ENCODE assay signal across 8 cellular contexts in genomic region chr4:144646523-144647094, GRCh38. TPM values are rescaled to one million over a fixed set of nuclear protein-coding genes. Genes with fewer than 3 reads are reported as not detected.
DNase-seq lines count a peak whose midpoint lies in the region; ATAC-seq and TF ChIP-seq lines count a peak whose summit lies in the region.

No MANE protein-coding gene starts in this region.

- CTCF ChIA-PET in Calu3 (lab: Charles Lee) = no interaction called here
- CTCF ChIA-PET in HEK293T (lab: Yijun Ruan, JAX) = no interaction called here

- peaks cover 20% of the 10 kb centered on the region for H3K4me1 Mint-ChIP-seq in Calu3 (ENCODE audit: low read depth, unreplicated experiment)
- H3K4me1 Mint-ChIP-seq in activated naive CD8-positive, alpha-beta T cell (ENCODE audit: low read depth) = peaks cover 23% of the 10 kb centered on the region

- intact Hi-C loops in Calu3 (cut with micrococcal nuclease; ENCODE audit: unreplicated experiment) = no loop called here

- peak overlapping the region; percentile 58 for H3K4me3 ChIP-seq in iPS-15b (ENCODE audit: low read depth, low read length)
- peak overlapping the region; percentile 95 for H3K4me3 ChIP-seq in skeletal muscle satellite cell (ENCODE audit: low read length)

- ATAC-seq in HG03095 (IDR thresholded peaks at IDR 0.05; ENCODE audit: unreplicated experiment) = no peak
- no peak for ATAC-seq in HG02970 (IDR thresholded peaks at IDR 0.05; ENCODE audit: low FRiP score, unreplicated experiment)

- no peak overlapping the region for H3K9ac ChIP-seq in iPS-15b (ENCODE audit: low read depth, low read length)
- H3K9ac ChIP-seq in skeletal muscle satellite cell (ENCODE audit: low read depth, low read length) = peak overlapping the region; percentile 85

- no peak for TF ChIP-seq CTCF in Calu3 (IDR thresholded peaks at IDR 0.05; ENCODE audit: unreplicated experiment)

- H3K27ac Mint-ChIP-seq in Calu3 (ENCODE audit: unreplicated experiment) = peak overlapping the region; percentile 29
- H3K27ac Mint-ChIP-seq in activated naive CD8-positive, alpha-beta T cell = no peak overlapping the region

- H3K36me3 Mint-ChIP-seq in Calu3 (ENCODE audit: insufficient read depth, unreplicated experiment) = peaks cover 14% of the 10 kb centered on the region
- H3K36me3 Mint-ChIP-seq in activated naive CD8-positive, alpha-beta T cell = no peaks in the 10 kb centered on the region

- H3K36me3 ChIP-seq in iPS-15b (ENCODE audit: control insufficient read depth, insufficient read depth, low read length) = no peaks in the 10 kb centered on the region
- peaks cover 6% of the 10 kb centered on the region for H3K36me3 ChIP-seq in skeletal muscle satellite cell (ENCODE audit: insufficient read depth, low read length)

- POLR2A ChIA-PET in HEK293T (lab: Yijun Ruan, JAX) = interaction anchor here (0.9 kb wide), 1 partner anchor 451 kb away, joined by 3 read pairs; the partner anchor contains the start of genes ABCE1 and ANAPC10

- no peaks in the 10 kb centered on the region for H3K9me3 ChIP-seq in iPS-15b (ENCODE audit: control insufficient read depth, insufficient read depth, low read length)
- H3K9me3 ChIP-seq in skeletal muscle satellite cell (replicated peaks; ENCODE audit: low read length) = no peaks in the 10 kb centered on the region

- no peaks in the 10 kb centered on the region for H3K27me3 Mint-ChIP-seq in Calu3 (ENCODE audit: unreplicated experiment)
- H3K27me3 Mint-ChIP-seq in activated naive CD8-positive, alpha-beta T cell = peaks cover 44% of the 10 kb centered on the region

- H3K9me3 Mint-ChIP-seq in Calu3 (ENCODE audit: low read depth, unreplicated experiment) = peaks cover 2% of the 10 kb centered on the region
- H3K9me3 Mint-ChIP-seq in activated naive CD8-positive, alpha-beta T cell (ENCODE audit: low read depth) = no peaks in the 10 kb centered on the region

- H3K4me1 ChIP-seq in iPS-15b (ENCODE audit: control insufficient read depth, insufficient read depth, low read length) = peaks cover 33% of the 10 kb centered on the region
- H3K4me1 ChIP-seq in skeletal muscle satellite cell (ENCODE audit: control insufficient read depth, insufficient read depth, low read length) = peaks cover 22% of the 10 kb centered on the region

- peak; percentile 14 for DNase-seq in Calu3
- DNase-seq in HEK293T (ENCODE audit: extremely low spot score) = peak; percentile 42
- DNase-seq in kidney glomerular epithelial cell (lab: John Stamatoyannopoulos, UW) = no peak

- no TSS peak for BruUV-seq in Calu3 (replicated peaks; lab: Mats Ljungman, UMichigan)

- H3K4me2 ChIP-seq in skeletal muscle satellite cell (ENCODE audit: low read length) = peak overlapping the region; percentile 99

- H3K4me3 Mint-ChIP-seq in Calu3 (ENCODE audit: low read depth, unreplicated experiment) = peak overlapping the region; percentile 81
- peak overlapping the region; percentile 88 for H3K4me3 Mint-ChIP-seq in activated naive CD8-positive, alpha-beta T cell

- H3K27me3 ChIP-seq in iPS-15b (ENCODE audit: control insufficient read depth, insufficient read depth, low read length) (peaks cover 59% of the 10 kb centered on the region), skeletal muscle satellite cell (ENCODE audit: control insufficient read depth, insufficient read depth, low read length) (no peaks in the 10 kb centered on the region)

TF ChIP-seq in HEK293T, 16 proteins besides CTCF, POLR2A, EP300 and RAD21:
- TF ChIP-seq LEF1 (IDR thresholded peaks at IDR 0.05; ENCODE audit: borderline replicate concordance) (no peak), FOXM1 (IDR thresholded peaks at IDR 0.05; ENCODE audit: borderline replicate concordance) (no peak), ZNF384 (IDR thresholded peaks at IDR 0.05) (no peak), L3MBTL2 (conservative IDR thresholded peaks at IDR 0.05) (no peak), NFRKB (IDR thresholded peaks at IDR 0.05) (no peak), FOXA1 (IDR thresholded peaks at IDR 0.05) (no peak), FOXK2 (IDR thresholded peaks at IDR 0.05) (no peak), SUZ12 (IDR thresholded peaks at IDR 0.05) (no peak), CTBP1 (IDR thresholded peaks at IDR 0.05; ENCODE audit: borderline replicate concordance) (no peak), SP1 (IDR thresholded peaks at IDR 0.05) (no peak)

RNA-seq across cellular contexts. Expression of gene HHIP, which starts 0.7 kb away (rescaled TPM):
- total RNA-seq in Calu3 (2022) = 0.61 and 1.6 TPM in 2 replicates
- 3.1 and 16.0 TPM in 2 replicates for total RNA-seq in skeletal muscle satellite cell (2012; rRNA removed)
